In genomic region chr11:7494086-7494775, GRCh38 we compare ENCODE assay signal across 21 cellular contexts. TPM values are rescaled to one million over a fixed set of nuclear protein-coding genes. Genes with fewer than 3 reads are reported as not detected.
"Had no signal": no experiment of that assay in that cellular context is flagged by ENCODE, and none has a peak within 500 bp of the region (broad histone marks: within the 10 kb centered on the region; RNA-seq: fewer than 3 reads in every experiment).

No MANE protein-coding gene starts in this region.

- H3K27me3 Mint-ChIP-seq: activated naive CD8-positive, alpha-beta T cell had no signal

- H3K4me3 ChIP-seq: coronary artery, heart right ventricle, left lung, right atrium auricular region, skin epidermis, stomach, testis, upper lobe of right lung had no signal

- H3K36me3 ChIP-seq: left lung, right atrium auricular region, upper lobe of right lung had no signal

- H3K4me1 ChIP-seq: right atrium auricular region had no signal

- H3K36me3 Mint-ChIP-seq: WTC11 had no signal

- H3K4me3 Mint-ChIP-seq: activated CD8-positive, alpha-beta T cell treated with anti-CD3 and anti-CD28 coated beads for 36 hours; activated naive CD8-positive, alpha-beta T cell; activated T-cell treated with anti-CD3 and anti-CD28 coated beads, Interleukin-2, amount 50 U/mL, for 4 hours; central memory CD8-positive, alpha-beta T cell; nephron progenitor cell; WTC11 had no signal

- ATAC-seq: activated CD8-positive, alpha-beta T cell treated with anti-CD3 and anti-CD28 coated beads for 36 hours; activated T-cell treated with anti-CD3 and anti-CD28 coated beads, Interleukin-2, amount 50 U/mL, for 4 hours; heart right ventricle; left lung; upper lobe of right lung; WTC11 had no signal

- H3K27me3 ChIP-seq: heart right ventricle, left lung, right atrium auricular region, stomach, testis, upper lobe of right lung had no signal

- H3K27ac Mint-ChIP-seq: activated CD8-positive, alpha-beta T cell treated with anti-CD3 and anti-CD28 coated beads for 36 hours; activated naive CD8-positive, alpha-beta T cell; nephron progenitor cell; progenitor cell of endocrine pancreas; WTC11 had no signal

- H3K9me3 ChIP-seq: heart right ventricle, left lung, right atrium auricular region, stomach, testis, upper lobe of right lung had no signal

- H3K9me3 Mint-ChIP-seq: activated CD8-positive, alpha-beta T cell treated with anti-CD3 and anti-CD28 coated beads for 36 hours; activated T-cell treated with anti-CD3 and anti-CD28 coated beads, Interleukin-2, amount 50 U/mL, for 4 hours; central memory CD8-positive, alpha-beta T cell; nephron progenitor cell had no signal

- DNase-seq: activated CD4-positive, alpha-beta T cell treated with anti-CD3 and anti-CD28 coated beads for 48 hours; activated CD8-positive, alpha-beta T cell treated with anti-CD3 and anti-CD28 coated beads for 36 hours; activated effector memory CD4-positive, alpha-beta T cell treated with anti-CD3 and anti-CD28 coated beads, Interleukin-2, amount 50 U/mL, for 16 hours; activated T-cell treated with anti-CD3 and anti-CD28 coated beads, Interleukin-2, amount 50 U/mL, for 4 hours; amniotic stem cell; effector CD4-positive, alpha-beta T cell; heart right ventricle; left lung; nephron progenitor cell; stimulated activated CD4-positive, alpha-beta T cell treated with anti-CD3 and anti-CD28 coated beads, Interleukin-4, amount 100 ng/mL, for 24 hours; stomach; T-helper 1 cell; testis; upper lobe of right lung had no signal

- H3K4me1 Mint-ChIP-seq: central memory CD8-positive, alpha-beta T cell had no signal

- H3K27ac ChIP-seq: coronary artery, heart right ventricle, left lung, right atrium auricular region, skin epidermis, stomach, testis, upper lobe of right lung had no signal

RNA-seq across cellular contexts. Expression of gene OLFML1, which starts 8.9 kb away (rescaled TPM):
- total RNA-seq: activated CD8-positive, alpha-beta T cell treated with anti-CD3 and anti-CD28 coated beads for 36 hours; activated T-cell treated with anti-CD3 and anti-CD28 coated beads, Interleukin-2, amount 50 U/mL, for 4 hours; progenitor cell of endocrine pancreas; WTC11 had no signal
